ENCODE assay signal across 11 cellular contexts in the genomic region with DNA sequence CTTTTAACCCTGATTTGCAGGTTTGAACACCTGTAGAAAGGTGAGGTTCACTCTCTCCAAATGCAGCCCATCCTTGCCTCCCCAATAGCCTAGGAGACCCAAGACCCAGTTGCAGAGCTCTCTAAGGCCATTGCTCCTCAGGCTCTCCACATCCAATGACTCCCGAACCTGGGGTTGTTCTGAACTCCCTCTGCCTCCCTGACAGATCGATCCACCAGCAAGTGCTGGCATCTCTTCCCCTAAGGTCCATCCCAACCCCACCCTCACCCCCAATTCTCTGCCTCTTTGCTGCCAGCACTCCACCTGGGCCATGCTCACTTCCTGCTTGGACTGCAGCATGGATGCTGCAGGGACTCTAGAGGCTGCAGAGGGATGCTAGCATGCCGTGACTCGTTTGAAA. TPM values are rescaled to one million over a fixed set of nuclear protein-coding genes. Genes with fewer than 3 reads are reported as not detected.
"Had no signal": no experiment of that assay in that cellular context is flagged by ENCODE, and none has a peak within 500 bp of the region (broad histone marks: within the 10 kb centered on the region; RNA-seq: fewer than 3 reads in every experiment).

No MANE protein-coding gene starts in this region.

- H2AFZ ChIP-seq: GM23248 had no signal

- H3K27ac Mint-ChIP-seq: HFFc6 had no signal

- H3K4me3 Mint-ChIP-seq: HFFc6 had no signal

- H3K4me1 ChIP-seq: HAP-1 had no signal

- H3K36me3 ChIP-seq: HAP-1 had no signal

- FAIRE-seq: HepG2 had no signal

- H3K9ac ChIP-seq: GM23248 had no signal

- H3K9me3 ChIP-seq: HAP-1 had no signal

- H3K4me3 ChIP-seq: GM23248, HAP-1 had no signal

- H3K27ac ChIP-seq: GM23248, HL-60 had no signal

- DNase-seq: GM23248, GOT3, H7, HFFc6, KBM-7 had no signal

- ATAC-seq: HCT116, HepG2 had no signal

RNA-seq across cellular contexts. Expression of a gene that starts 19.3 kb away (rescaled TPM):
- total RNA-seq: GM23248, H4, H7, HepG2, HFFc6, HT1080 had no signal
- polyA plus RNA-seq: GM23248, HepG2 had no signal

RNA-seq across cellular contexts. Expression of a gene that starts 35.1 kb away (rescaled TPM):
- total RNA-seq: GM23248, H7, HepG2, HFFc6, HT1080 had no signal
- polyA plus RNA-seq: GM23248, HepG2 had no signal

RNA-seq across cellular contexts. Expression of a gene that starts 37.8 kb away (rescaled TPM):
- total RNA-seq: HepG2 had no signal
- polyA plus RNA-seq: HepG2 had no signal
